In the genomic region with DNA sequence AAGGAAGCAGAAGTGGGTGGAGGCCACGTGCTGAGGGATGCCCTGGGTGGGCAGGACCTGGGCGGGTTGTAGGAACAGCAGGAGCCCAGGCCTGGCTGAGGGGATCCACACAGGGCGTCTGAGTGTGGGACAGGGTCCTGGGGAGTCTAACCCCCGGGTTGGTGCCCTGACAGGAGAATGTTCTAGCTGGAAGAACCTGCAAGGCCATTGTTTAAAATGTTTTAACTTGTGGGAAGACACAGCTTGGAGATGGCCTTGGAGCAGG, we compare ENCODE assay signal across 26 cellular contexts. TPM values are rescaled to one million over a fixed set of nuclear protein-coding genes. Genes with fewer than 3 reads are reported as not detected.
DNase-seq lines count a peak whose midpoint lies in the region; ATAC-seq, FAIRE-seq and TF ChIP-seq lines count a peak whose summit lies in the region.
"Had no signal": no experiment of that assay in that cellular context is flagged by ENCODE, and none has a peak within 500 bp of the region (broad histone marks: within the 10 kb centered on the region; RNA-seq: fewer than 3 reads in every experiment).

No MANE protein-coding gene starts in this region.

- no peak for FAIRE-seq in GM12892 (lab: Jason Lieb, UNC)

- intact Hi-C loops in CD4-positive, alpha-beta T cell (cut with DNase I, micrococcal nuclease) = no loop called here
- intact Hi-C loops in activated T-helper 2 cell treated with anti-CD3 and anti-CD28 coated beads, Interferon-gamma antibody, Interleukin-2, Interleukin-4, amounts not matched to agents 10 μg/mL and 5 μg/mL and 100 μg/mL, durations not matched to agents 14 hours and 24 hours and 36 hours (cut with micrococcal nuclease) = no loop called here
- intact Hi-C loops in natural killer cell (cut with micrococcal nuclease) = no loop called here

- no peak for TF ChIP-seq CTCF in CD4-positive, alpha-beta T cell (IDR thresholded peaks at IDR 0.05)
- no peak for TF ChIP-seq CTCF in natural killer cell (IDR thresholded peaks at IDR 0.05)

- ATAC-seq in CD4-positive, alpha-beta T cell (ENCODE audit: poor library complexity) = no peak
- ATAC-seq in natural killer cell (no peak), HG03565 (IDR thresholded peaks at IDR 0.05; ENCODE audit: unreplicated experiment) (no peak)
- ATAC-seq: heart left ventricle had no signal

- peaks cover 55% of the 10 kb centered on the region for H3K36me3 Mint-ChIP-seq in T-helper 2 cell treated with Interferon-gamma antibody and Interleukin-4, amounts not matched to agents 5 μg/mL and 100 μg/mL, for 36 hours (ENCODE audit: low read depth)
- H3K36me3 Mint-ChIP-seq in CD4-positive, alpha-beta T cell (ENCODE audit: low read depth) = peaks cover 86% of the 10 kb centered on the region
- H3K36me3 Mint-ChIP-seq in activated T-helper 2 cell treated with anti-CD3 and anti-CD28 coated beads, Interferon-gamma antibody, Interleukin-2, Interleukin-4, amounts not matched to agents 10 μg/mL and 5 μg/mL and 100 μg/mL, durations not matched to agents 14 hours and 24 hours and 36 hours (ENCODE audit: low read depth) = peaks cover 61% of the 10 kb centered on the region
- H3K36me3 Mint-ChIP-seq in natural killer cell = no peaks in the 10 kb centered on the region

- H3K4me3 Mint-ChIP-seq in T-helper 2 cell treated with Interferon-gamma antibody and Interleukin-4, amounts not matched to agents 5 μg/mL and 100 μg/mL, for 36 hours = peak overlapping the region; percentile 34
- H3K4me3 Mint-ChIP-seq in CD4-positive, alpha-beta T cell = peak overlapping the region; percentile 58
- H3K4me3 Mint-ChIP-seq in activated T-helper 2 cell treated with anti-CD3 and anti-CD28 coated beads, Interferon-gamma antibody, Interleukin-2, Interleukin-4, amounts not matched to agents 10 μg/mL and 5 μg/mL and 100 μg/mL, durations not matched to agents 14 hours and 24 hours and 36 hours (ENCODE audit: low read depth) = no peak overlapping the region
- no peak overlapping the region for H3K4me3 Mint-ChIP-seq in natural killer cell
- H3K4me3 Mint-ChIP-seq: activated B cell treated with CpG ODN at 0.5 μM for 24 hours, mesothelial cell of epicardium, neural crest cell had no signal

- peaks cover 45% of the 10 kb centered on the region for H3K4me1 Mint-ChIP-seq in T-helper 2 cell treated with Interferon-gamma antibody and Interleukin-4, amounts not matched to agents 5 μg/mL and 100 μg/mL, for 36 hours (ENCODE audit: low read depth)
- H3K4me1 Mint-ChIP-seq in CD4-positive, alpha-beta T cell (ENCODE audit: low read depth) = peaks cover 74% of the 10 kb centered on the region
- peaks cover 32% of the 10 kb centered on the region for H3K4me1 Mint-ChIP-seq in activated T-helper 2 cell treated with anti-CD3 and anti-CD28 coated beads, Interferon-gamma antibody, Interleukin-2, Interleukin-4, amounts not matched to agents 10 μg/mL and 5 μg/mL and 100 μg/mL, durations not matched to agents 14 hours and 24 hours and 36 hours (ENCODE audit: low read depth)
- peaks cover 33 to 56% of the 10 kb centered on the region in 2 donors for H3K4me1 Mint-ChIP-seq in natural killer cell
- H3K4me1 Mint-ChIP-seq: neural crest cell had no signal

- CTCF ChIA-PET in CD4-positive, alpha-beta T cell (lab: Charles Lee) = interaction anchor here (2.6 kb wide), 1 partner anchor 21 kb away, joined by 10 read pairs; no protein-coding TSS in a partner anchor

- H3K9me3 Mint-ChIP-seq in T-helper 2 cell treated with Interferon-gamma antibody and Interleukin-4, amounts not matched to agents 5 μg/mL and 100 μg/mL, for 36 hours = no peaks in the 10 kb centered on the region
- no peaks in the 10 kb centered on the region for H3K9me3 Mint-ChIP-seq in CD4-positive, alpha-beta T cell
- H3K9me3 Mint-ChIP-seq in activated T-helper 2 cell treated with anti-CD3 and anti-CD28 coated beads, Interferon-gamma antibody, Interleukin-2, Interleukin-4, amounts not matched to agents 10 μg/mL and 5 μg/mL and 100 μg/mL, durations not matched to agents 14 hours and 24 hours and 36 hours = no peaks in the 10 kb centered on the region
- no peaks in the 10 kb centered on the region for H3K9me3 Mint-ChIP-seq in natural killer cell
- H3K9me3 Mint-ChIP-seq: activated B cell treated with CpG ODN at 0.5 μM for 24 hours, IgD-negative memory B cell, mesothelial cell of epicardium, neural crest cell had no signal

- peak overlapping the region; percentile 87 for H3K27ac Mint-ChIP-seq in T-helper 2 cell treated with Interferon-gamma antibody and Interleukin-4, amounts not matched to agents 5 μg/mL and 100 μg/mL, for 36 hours
- peak overlapping the region; percentile 99 for H3K27ac Mint-ChIP-seq in CD4-positive, alpha-beta T cell
- peak overlapping the region; percentile 65 for H3K27ac Mint-ChIP-seq in activated T-helper 2 cell treated with anti-CD3 and anti-CD28 coated beads, Interferon-gamma antibody, Interleukin-2, Interleukin-4, amounts not matched to agents 10 μg/mL and 5 μg/mL and 100 μg/mL, durations not matched to agents 14 hours and 24 hours and 36 hours
- peak overlapping the region; percentile 80 to 97 for H3K27ac Mint-ChIP-seq in natural killer cell
- H3K27ac Mint-ChIP-seq: mesothelial cell of epicardium had no signal

- no peaks in the 10 kb centered on the region for H3K9me3 ChIP-seq in CD4-positive, alpha-beta T cell (ENCODE audit: control insufficient read depth, low read length)
- H3K9me3 ChIP-seq: colonic mucosa, heart left ventricle, prostate gland, upper lobe of left lung had no signal

- H3K27me3 Mint-ChIP-seq in T-helper 2 cell treated with Interferon-gamma antibody and Interleukin-4, amounts not matched to agents 5 μg/mL and 100 μg/mL, for 36 hours (ENCODE audit: low read depth) = no peaks in the 10 kb centered on the region
- no peaks in the 10 kb centered on the region for H3K27me3 Mint-ChIP-seq in CD4-positive, alpha-beta T cell
- H3K27me3 Mint-ChIP-seq in activated T-helper 2 cell treated with anti-CD3 and anti-CD28 coated beads, Interferon-gamma antibody, Interleukin-2, Interleukin-4, amounts not matched to agents 10 μg/mL and 5 μg/mL and 100 μg/mL, durations not matched to agents 14 hours and 24 hours and 36 hours (ENCODE audit: low read depth) = no peaks in the 10 kb centered on the region
- H3K27me3 Mint-ChIP-seq in natural killer cell (ENCODE audit: low read depth in 2 of 2) = no peaks in the 10 kb centered on the region
- H3K27me3 Mint-ChIP-seq: activated B cell treated with CpG ODN at 0.5 μM for 24 hours, IgD-negative memory B cell had no signal

- POLR2A ChIA-PET in CD4-positive, alpha-beta T cell (lab: Charles Lee) = interaction anchor here (0.8 to 10.1 kb wide), 12 partner anchors 10 to 75 kb away, joined by 3 to 163 read pairs (median 11); partner anchors contain the start of gene CARD19

- DNase-seq in T-helper 2 cell treated with Interferon-gamma antibody and Interleukin-4, amounts not matched to agents 5 μg/mL and 100 μg/mL, for 36 hours (ENCODE audit: low spot score) = no peak
- DNase-seq in T-helper 2 cell (no peak), natural killer cell (no peak), mesenteric fat pad (ENCODE audit: low spot score) (no peak), GM12892 (ENCODE audit: insufficient read length) (no peak)
- DNase-seq in CD4-positive, alpha-beta T cell = no peak
- DNase-seq in activated T-helper 2 cell treated with anti-CD3 and anti-CD28 coated beads, Interferon-gamma antibody, Interleukin-2, Interleukin-4, amounts not matched to agents 10 μg/mL and 5 μg/mL and 100 μg/mL, durations not matched to agents 14 hours and 24 hours and 36 hours (ENCODE audit: low spot score) = no peak
- DNase-seq: 8988T; activated B cell treated with CpG ODN at 0.5 μM for 24 hours; colonic mucosa; DMS 273 treated with DMSO at 0.1 percent for 48 hours; GDM1; heart left ventricle; NCI-H146; NCI-H2171 treated with DMSO at 0.1 percent for 48 hours; NCI-H526; stimulated activated CD4-positive, alpha-beta T cell treated with anti-CD3 and anti-CD28 coated beads, Interleukin-2, amount 100 ng/mL, for 24 hours; T1000; upper lobe of left lung had no signal

- H3K27ac ChIP-seq in CD4-positive, alpha-beta T cell (ENCODE audit: low read depth, low read length) = peak overlapping the region; percentile 92
- H3K27ac ChIP-seq: colonic mucosa, GM23248, prostate gland had no signal

- no peak for TF ChIP-seq POLR2A in GM12892 (IDR thresholded peaks at IDR 0.05; ENCODE audit: low read depth, low read length)

- no peaks in the 10 kb centered on the region for H3K27me3 ChIP-seq in CD4-positive, alpha-beta T cell (ENCODE audit: control insufficient read depth, insufficient read depth, low read length)
- H3K27me3 ChIP-seq: colonic mucosa, heart left ventricle, upper lobe of left lung had no signal

RNA-seq across cellular contexts. Expression of gene SUSD3, which starts 33.9 kb away (rescaled TPM):
- 10 to 100 TPM; 33.9 to 35.6 TPM for total RNA-seq in CD4-positive, alpha-beta T cell
- total RNA-seq in activated T-helper 2 cell treated with anti-CD3 and anti-CD28 coated beads, Interferon-gamma antibody, Interleukin-2, Interleukin-4, amounts not matched to agents 10 μg/mL and 5 μg/mL and 100 μg/mL, durations not matched to agents 14 hours and 24 hours and 36 hours = 29.7 and 36.4 TPM in 2 replicates
- total RNA-seq in natural killer cell = 1 to 10 TPM; 1.2 to 2.1 (median 1.8) TPM
- 2.0 TPM for total RNA-seq in mesenteric fat pad
- polyA plus RNA-seq in GM12892 (2012; ENCODE audit: missing spikeins) = 17.7 TPM
- total RNA-seq: MCF 10A, neural crest cell had no signal
- polyA plus RNA-seq: GM23248 had no signal

Comparison
In these comparisons a context has a peak if more than half of its experiments do, and no peak if none do; other contexts are left out.
1. H3K4me3 Mint-ChIP-seq: peak in T-helper 2 cell treated with Interferon-gamma antibody and Interleukin-4, amounts not matched to agents 5 μg/mL and 100 μg/mL, for 36 hours (single experiment) and CD4-positive, alpha-beta T cell (single experiment); none in activated T-helper 2 cell treated with anti-CD3 and anti-CD28 coated beads, Interferon-gamma antibody, Interleukin-2, Interleukin-4, amounts not matched to agents 10 μg/mL and 5 μg/mL and 100 μg/mL, durations not matched to agents 14 hours and 24 hours and 36 hours (single experiment) and natural killer cell (single experiment).
2. RNA of gene SUSD3, which starts 33.9 kb away (total RNA-seq): 29.7 to 36.4 TPM in activated T-helper 2 cell treated with anti-CD3 and anti-CD28 coated beads, Interferon-gamma antibody, Interleukin-2, Interleukin-4, amounts not matched to agents 10 μg/mL and 5 μg/mL and 100 μg/mL, durations not matched to agents 14 hours and 24 hours and 36 hours and 33.9 to 35.6 TPM in CD4-positive, alpha-beta T cell; 2.0 TPM in mesenteric fat pad (single experiment) and 1.2 to 2.1 TPM in natural killer cell; every median in the first group is over 10 times any median in the second.
3. Peak in every context shown above with its lines, with median percentiles within 50 percentile points of each other: H3K27ac Mint-ChIP-seq.